1 cellular context compared by ENCODE assay signal in genomic region chr4:19739101-19739651, GRCh38.
TF ChIP-seq lines count a peak whose summit lies in the region.

No MANE protein-coding gene starts in this region.

TF ChIP-seq in HEK293, 187 proteins besides CTCF, POLR2A, EP300 and RAD21 (continued from another document and continues in another):
- TF ChIP-seq, protein P1, sequence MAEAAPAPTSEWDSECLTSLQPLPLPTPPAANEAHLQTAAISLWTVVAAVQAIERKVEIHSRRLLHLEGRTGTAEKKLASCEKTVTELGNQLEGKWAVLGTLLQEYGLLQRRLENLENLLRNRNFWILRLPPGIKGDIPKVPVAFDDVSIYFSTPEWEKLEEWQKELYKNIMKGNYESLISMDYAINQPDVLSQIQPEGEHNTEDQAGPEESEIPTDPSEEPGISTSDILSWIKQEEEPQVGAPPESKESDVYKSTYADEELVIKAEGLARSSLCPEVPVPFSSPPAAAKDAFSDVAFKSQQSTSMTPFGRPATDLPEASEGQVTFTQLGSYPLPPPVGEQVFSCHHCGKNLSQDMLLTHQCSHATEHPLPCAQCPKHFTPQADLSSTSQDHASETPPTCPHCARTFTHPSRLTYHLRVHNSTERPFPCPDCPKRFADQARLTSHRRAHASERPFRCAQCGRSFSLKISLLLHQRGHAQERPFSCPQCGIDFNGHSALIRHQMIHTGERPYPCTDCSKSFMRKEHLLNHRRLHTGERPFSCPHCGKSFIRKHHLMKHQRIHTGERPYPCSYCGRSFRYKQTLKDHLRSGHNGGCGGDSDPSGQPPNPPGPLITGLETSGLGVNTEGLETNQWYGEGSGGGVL (tag by site-specific recombination; IDR thresholded peaks at IDR 0.05), result peak; percentile 62
- TF ChIP-seq ZNF391 (tag by site-specific recombination; IDR thresholded peaks at IDR 0.05; ENCODE audit: borderline replicate concordance, low read depth) (no peak), ZNF423 (tag by site-specific recombination; IDR thresholded peaks at IDR 0.05) (no peak), ZBTB20 (tag by site-specific recombination; IDR thresholded peaks at IDR 0.05) (no peak), ZNF701 (tag by site-specific recombination; IDR thresholded peaks at IDR 0.05) (no peak), ZNF555 (tag by site-specific recombination; conservative IDR thresholded peaks at IDR 0.05) (no peak), GLIS2 (tag by site-specific recombination; IDR thresholded peaks at IDR 0.05) (no peak), ZNF416 (tag by site-specific recombination; IDR thresholded peaks at IDR 0.05) (no peak), ZNF311 (tag by site-specific recombination; IDR thresholded peaks at IDR 0.05; ENCODE audit: borderline replicate concordance) (no peak), ZNF664 (tag by site-specific recombination; IDR thresholded peaks at IDR 0.05) (no peak), ZNF558 (tag by site-specific recombination; IDR thresholded peaks at IDR 0.05) (peak; percentile 39; the same call in 1 of the 2 replicates), ZNF658 (tag by site-specific recombination; IDR thresholded peaks at IDR 0.05) (no peak), YY1 (tag by site-specific recombination; IDR thresholded peaks at IDR 0.05) (no peak), ZNF629 (tag by site-specific recombination; IDR thresholded peaks at IDR 0.05) (peak; percentile 76), ZNF518A (tag by site-specific recombination; conservative IDR thresholded peaks at IDR 0.05; ENCODE audit: low read depth) (peak; percentile 33; the same call in 1 of the 2 replicates), ZNF585B (tag by site-specific recombination; IDR thresholded peaks at IDR 0.05) (no peak), WT1 (tag by site-specific recombination; IDR thresholded peaks at IDR 0.05) (no peak), ZNF362 (tag by site-specific recombination; IDR thresholded peaks at IDR 0.05) (peak; percentile 90), KLF9 (tag by site-specific recombination; IDR thresholded peaks at IDR 0.05; ENCODE audit: low read depth) (no peak), ZBTB1 (tag by site-specific recombination; IDR thresholded peaks at IDR 0.05) (0 out of 2 replicates have a peak, but pooled peaks have one; percentile 20), ZBTB7A (tag by site-specific recombination; IDR thresholded peaks at IDR 0.05; ENCODE audit: low read depth) (no peak), ZNF302 (tag by site-specific recombination; IDR thresholded peaks at IDR 0.05; ENCODE audit: low read depth) (no peak), ZNF521 (tag by site-specific recombination; IDR thresholded peaks at IDR 0.05) (no peak), ZNF10 (tag by site-specific recombination; IDR thresholded peaks at IDR 0.05) (no peak), ZFP69B (tag by site-specific recombination; IDR thresholded peaks at IDR 0.05) (no peak), KLF1 (tag by site-specific recombination; IDR thresholded peaks at IDR 0.05) (no peak), ZNF292 (tag by site-specific recombination; IDR thresholded peaks at IDR 0.05; ENCODE audit: borderline replicate concordance, low read depth) (no peak), ZFHX2 (tag by site-specific recombination; conservative IDR thresholded peaks at IDR 0.05) (no peak), ZNF473 (tag by site-specific recombination; IDR thresholded peaks at IDR 0.05) (no peak), ZNF324 (tag by site-specific recombination; IDR thresholded peaks at IDR 0.05) (no peak), ZNF560 (tag by site-specific recombination; IDR thresholded peaks at IDR 0.05; ENCODE audit: borderline replicate concordance) (no peak), ZNF654 (tag by site-specific recombination; IDR thresholded peaks at IDR 0.05; ENCODE audit: low read depth) (no peak), ZNF792 (tag by site-specific recombination; IDR thresholded peaks at IDR 0.05) (no peak), ZNF366 (tag by site-specific recombination; conservative IDR thresholded peaks at IDR 0.05) (peak; percentile 74), ZNF133 (tag by site-specific recombination; IDR thresholded peaks at IDR 0.05) (no peak), ZNF639 (tag by site-specific recombination; IDR thresholded peaks at IDR 0.05) (0 out of 2 replicates have a peak, but pooled peaks have one; percentile 29), ZNF23 (tag by site-specific recombination; IDR thresholded peaks at IDR 0.05; ENCODE audit: borderline replicate concordance) (no peak), ZNF248 (tag by site-specific recombination; IDR thresholded peaks at IDR 0.05) (no peak)
- TF ChIP-seq, protein P2, sequence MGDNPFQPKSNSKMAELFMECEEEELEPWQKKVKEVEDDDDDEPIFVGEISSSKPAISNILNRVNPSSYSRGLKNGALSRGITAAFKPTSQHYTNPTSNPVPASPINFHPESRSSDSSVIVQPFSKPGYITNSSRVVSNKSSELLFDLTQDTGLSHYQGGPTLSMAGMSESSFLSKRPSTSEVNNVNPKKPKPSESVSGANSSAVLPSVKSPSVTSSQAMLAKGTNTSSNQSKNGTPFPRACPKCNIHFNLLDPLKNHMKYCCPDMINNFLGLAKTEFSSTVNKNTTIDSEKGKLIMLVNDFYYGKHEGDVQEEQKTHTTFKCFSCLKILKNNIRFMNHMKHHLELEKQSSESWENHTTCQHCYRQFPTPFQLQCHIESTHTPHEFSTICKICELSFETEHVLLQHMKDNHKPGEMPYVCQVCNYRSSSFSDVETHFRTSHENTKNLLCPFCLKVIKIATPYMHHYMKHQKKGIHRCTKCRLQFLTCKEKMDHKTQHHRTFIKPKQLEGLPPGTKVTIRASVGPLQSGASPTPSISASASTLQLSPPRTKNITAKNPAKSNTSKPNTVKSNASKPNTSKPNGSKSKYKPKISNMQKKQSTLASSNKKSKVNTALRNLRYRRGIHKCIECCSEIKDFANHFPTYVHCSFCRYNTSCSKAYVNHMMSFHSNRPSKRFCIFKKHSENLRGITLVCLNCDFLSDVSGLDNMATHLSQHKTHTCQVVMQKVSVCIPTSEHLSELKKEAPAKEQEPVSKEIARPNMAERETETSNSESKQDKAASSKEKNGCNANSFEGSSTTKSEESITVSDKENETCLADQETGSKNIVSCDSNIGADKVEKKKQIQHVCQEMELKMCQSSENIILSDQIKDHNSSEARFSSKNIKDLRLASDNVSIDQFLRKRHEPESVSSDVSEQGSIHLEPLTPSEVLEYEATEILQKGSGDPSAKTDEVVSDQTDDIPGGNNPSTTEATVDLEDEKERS (tag by site-specific recombination; IDR thresholded peaks at IDR 0.05), result no peak
- TF ChIP-seq, protein P3, sequence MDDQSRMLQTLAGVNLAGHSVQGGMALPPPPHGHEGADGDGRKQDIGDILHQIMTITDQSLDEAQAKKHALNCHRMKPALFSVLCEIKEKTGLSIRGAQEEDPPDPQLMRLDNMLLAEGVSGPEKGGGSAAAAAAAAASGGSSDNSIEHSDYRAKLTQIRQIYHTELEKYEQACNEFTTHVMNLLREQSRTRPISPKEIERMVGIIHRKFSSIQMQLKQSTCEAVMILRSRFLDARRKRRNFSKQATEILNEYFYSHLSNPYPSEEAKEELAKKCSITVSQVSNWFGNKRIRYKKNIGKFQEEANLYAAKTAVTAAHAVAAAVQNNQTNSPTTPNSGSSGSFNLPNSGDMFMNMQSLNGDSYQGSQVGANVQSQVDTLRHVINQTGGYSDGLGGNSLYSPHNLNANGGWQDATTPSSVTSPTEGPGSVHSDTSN (CRISPR knock-in tag; IDR thresholded peaks at IDR 0.05), result no peak
- TF ChIP-seq, protein P4, sequence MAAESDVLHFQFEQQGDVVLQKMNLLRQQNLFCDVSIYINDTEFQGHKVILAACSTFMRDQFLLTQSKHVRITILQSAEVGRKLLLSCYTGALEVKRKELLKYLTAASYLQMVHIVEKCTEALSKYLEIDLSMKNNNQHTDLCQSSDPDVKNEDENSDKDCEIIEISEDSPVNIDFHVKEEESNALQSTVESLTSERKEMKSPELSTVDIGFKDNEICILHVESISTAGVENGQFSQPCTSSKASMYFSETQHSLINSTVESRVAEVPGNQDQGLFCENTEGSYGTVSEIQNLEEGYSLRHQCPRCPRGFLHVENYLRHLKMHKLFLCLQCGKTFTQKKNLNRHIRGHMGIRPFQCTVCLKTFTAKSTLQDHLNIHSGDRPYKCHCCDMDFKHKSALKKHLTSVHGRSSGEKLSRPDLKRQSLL (tag by site-specific recombination; IDR thresholded peaks at IDR 0.05), result no peak
- TF ChIP-seq, protein P5, sequence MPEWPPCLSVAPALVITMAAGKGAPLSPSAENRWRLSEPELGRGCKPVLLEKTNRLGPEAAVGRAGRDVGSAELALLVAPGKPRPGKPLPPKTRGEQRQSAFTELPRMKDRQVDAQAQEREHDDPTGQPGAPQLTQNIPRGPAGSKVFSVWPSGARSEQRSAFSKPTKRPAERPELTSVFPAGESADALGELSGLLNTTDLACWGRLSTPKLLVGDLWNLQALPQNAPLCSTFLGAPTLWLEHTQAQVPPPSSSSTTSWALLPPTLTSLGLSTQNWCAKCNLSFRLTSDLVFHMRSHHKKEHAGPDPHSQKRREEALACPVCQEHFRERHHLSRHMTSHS (tag by site-specific recombination; IDR thresholded peaks at IDR 0.05), result no peak
- TF ChIP-seq, protein P6, sequence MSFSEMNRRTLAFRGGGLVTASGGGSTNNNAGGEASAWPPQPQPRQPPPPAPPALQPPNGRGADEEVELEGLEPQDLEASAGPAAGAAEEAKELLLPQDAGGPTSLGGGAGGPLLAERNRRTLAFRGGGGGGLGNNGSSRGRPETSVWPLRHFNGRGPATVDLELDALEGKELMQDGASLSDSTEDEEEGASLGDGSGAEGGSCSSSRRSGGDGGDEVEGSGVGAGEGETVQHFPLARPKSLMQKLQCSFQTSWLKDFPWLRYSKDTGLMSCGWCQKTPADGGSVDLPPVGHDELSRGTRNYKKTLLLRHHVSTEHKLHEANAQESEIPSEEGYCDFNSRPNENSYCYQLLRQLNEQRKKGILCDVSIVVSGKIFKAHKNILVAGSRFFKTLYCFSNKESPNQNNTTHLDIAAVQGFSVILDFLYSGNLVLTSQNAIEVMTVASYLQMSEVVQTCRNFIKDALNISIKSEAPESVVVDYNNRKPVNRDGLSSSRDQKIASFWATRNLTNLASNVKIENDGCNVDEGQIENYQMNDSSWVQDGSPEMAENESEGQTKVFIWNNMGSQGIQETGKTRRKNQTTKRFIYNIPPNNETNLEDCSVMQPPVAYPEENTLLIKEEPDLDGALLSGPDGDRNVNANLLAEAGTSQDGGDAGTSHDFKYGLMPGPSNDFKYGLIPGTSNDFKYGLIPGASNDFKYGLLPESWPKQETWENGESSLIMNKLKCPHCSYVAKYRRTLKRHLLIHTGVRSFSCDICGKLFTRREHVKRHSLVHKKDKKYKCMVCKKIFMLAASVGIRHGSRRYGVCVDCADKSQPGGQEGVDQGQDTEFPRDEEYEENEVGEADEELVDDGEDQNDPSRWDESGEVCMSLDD (tag by site-specific recombination; IDR thresholded peaks at IDR 0.05), result no peak
- TF ChIP-seq, protein P7, sequence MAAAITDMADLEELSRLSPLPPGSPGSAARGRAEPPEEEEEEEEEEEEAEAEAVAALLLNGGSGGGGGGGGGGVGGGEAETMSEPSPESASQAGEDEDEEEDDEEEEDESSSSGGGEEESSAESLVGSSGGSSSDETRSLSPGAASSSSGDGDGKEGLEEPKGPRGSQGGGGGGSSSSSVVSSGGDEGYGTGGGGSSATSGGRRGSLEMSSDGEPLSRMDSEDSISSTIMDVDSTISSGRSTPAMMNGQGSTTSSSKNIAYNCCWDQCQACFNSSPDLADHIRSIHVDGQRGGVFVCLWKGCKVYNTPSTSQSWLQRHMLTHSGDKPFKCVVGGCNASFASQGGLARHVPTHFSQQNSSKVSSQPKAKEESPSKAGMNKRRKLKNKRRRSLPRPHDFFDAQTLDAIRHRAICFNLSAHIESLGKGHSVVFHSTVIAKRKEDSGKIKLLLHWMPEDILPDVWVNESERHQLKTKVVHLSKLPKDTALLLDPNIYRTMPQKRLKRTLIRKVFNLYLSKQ (tag by site-specific recombination; IDR thresholded peaks at IDR 0.05; ENCODE audit: borderline replicate concordance), result no peak
